Comparison of ENCODE assay signal across 29 cellular contexts in genomic region chr1:166616206-166616605, GRCh38.
"Had no signal": no experiment of that assay in that cellular context is flagged by ENCODE, and none has a peak within 500 bp of the region (broad histone marks: within the 10 kb centered on the region; RNA-seq: fewer than 3 reads in every experiment).

No MANE protein-coding gene starts in this region.

- H3K4me1 ChIP-seq: parathyroid adenoma, psoas muscle, stomach, thyroid gland, tibial nerve, upper lobe of left lung, vagina had no signal

- H3K4me1 Mint-ChIP-seq: naive thymus-derived CD8-positive, alpha-beta T cell; nephron progenitor cell; neural crest cell; stimulated activated effector memory CD8-positive, alpha-beta T cell treated with anti-CD3 and anti-CD28 coated beads, Interleukin-12 subunit alpha, Interleukin-12 subunit beta, amount 100 ng/mL, for 72 hours; stimulated activated naive B cell treated with anti-CD40 and anti-IgM and Interleukin-4, amounts not matched to agents 10 μg/mL and 1 μg/mL and 100 μg/mL, for 72 hours had no signal

- H3K9ac ChIP-seq: parathyroid adenoma had no signal

- H3K27ac ChIP-seq: neutrophil, parathyroid adenoma, psoas muscle, skin epidermis, stomach, thoracic aorta, thyroid gland, tibial nerve, upper lobe of left lung, vagina had no signal

- H3K27ac Mint-ChIP-seq: naive thymus-derived CD8-positive, alpha-beta T cell; natural killer cell treated with Interleukin-12 subunit alpha and Interleukin-12 subunit beta and Interleukin-15 and Interleukin-18, amount 100 ng/mL, for 72 hours; nephron progenitor cell; progenitor cell of endocrine pancreas; stimulated activated effector memory CD8-positive, alpha-beta T cell treated with anti-CD3 and anti-CD28 coated beads, Interleukin-12 subunit alpha, Interleukin-12 subunit beta, amount 100 ng/mL, for 72 hours; stimulated activated naive B cell treated with anti-CD40 and anti-IgM and Interleukin-4, amounts not matched to agents 10 μg/mL and 1 μg/mL and 100 μg/mL, for 72 hours; stimulated activated naive CD8-positive, alpha-beta T cell treated with anti-CD3 and anti-CD28 coated beads, Interleukin-15, Interleukin-2, amounts not matched to agents 100 ng/mL and 50 ng/mL, for 24 hours had no signal

- DNase-seq: naive thymus-derived CD8-positive, alpha-beta T cell; nephron progenitor cell; nucleus accumbens; posterior cingulate gyrus; psoas muscle; right cardiac atrium; stimulated activated CD4-positive, alpha-beta T cell treated with anti-CD3 and anti-CD28 coated beads, Interleukin-15, amount 100 ng/mL, for 24 hours; stimulated activated CD4-positive, alpha-beta T cell treated with anti-CD3 and anti-CD28 coated beads, Interleukin-2, amount 100 ng/mL, for 24 hours; stimulated activated CD4-positive, alpha-beta T cell treated with anti-CD3 and anti-CD28 coated beads, Interleukin-2, amount 100 ng/mL, for 48 hours; stimulated activated CD4-positive, alpha-beta T cell treated with anti-CD3 and anti-CD28 coated beads, Interleukin-4, amount 100 ng/mL, for 24 hours; stimulated activated naive B cell treated with anti-CD40 and anti-IgM and Interleukin-4, amounts not matched to agents 10 μg/mL and 1 μg/mL and 100 μg/mL, for 72 hours; stimulated activated naive CD4-positive, alpha-beta T cell treated with Interleukin-2 at 50 U/mL for 16 hours; stomach; thyroid gland; trophoblast cell; upper lobe of left lung had no signal

- H3K4me3 Mint-ChIP-seq: naive thymus-derived CD8-positive, alpha-beta T cell; natural killer cell treated with Interleukin-12 subunit alpha and Interleukin-12 subunit beta and Interleukin-15 and Interleukin-18, amount 100 ng/mL, for 72 hours; nephron progenitor cell; neural crest cell; stimulated activated effector memory CD8-positive, alpha-beta T cell treated with anti-CD3 and anti-CD28 coated beads, Interleukin-12 subunit alpha, Interleukin-12 subunit beta, amount 100 ng/mL, for 72 hours; stimulated activated naive B cell treated with anti-CD40 and anti-IgM and Interleukin-4, amounts not matched to agents 10 μg/mL and 1 μg/mL and 100 μg/mL, for 72 hours; stimulated activated naive CD8-positive, alpha-beta T cell treated with anti-CD3 and anti-CD28 coated beads, Interleukin-15, Interleukin-2, amounts not matched to agents 100 ng/mL and 50 ng/mL, for 24 hours had no signal

- H3K9me3 Mint-ChIP-seq: naive thymus-derived CD8-positive, alpha-beta T cell; natural killer cell treated with Interleukin-12 subunit alpha and Interleukin-12 subunit beta and Interleukin-15 and Interleukin-18, amount 100 ng/mL, for 72 hours; nephron progenitor cell; neural crest cell; stimulated activated effector memory CD8-positive, alpha-beta T cell treated with anti-CD3 and anti-CD28 coated beads, Interleukin-12 subunit alpha, Interleukin-12 subunit beta, amount 100 ng/mL, for 72 hours; stimulated activated naive B cell treated with anti-CD40 and anti-IgM and Interleukin-4, amounts not matched to agents 10 μg/mL and 1 μg/mL and 100 μg/mL, for 72 hours; stimulated activated naive CD8-positive, alpha-beta T cell treated with anti-CD3 and anti-CD28 coated beads, Interleukin-15, Interleukin-2, amounts not matched to agents 100 ng/mL and 50 ng/mL, for 24 hours had no signal

- H3K36me3 Mint-ChIP-seq: naive thymus-derived CD8-positive, alpha-beta T cell; natural killer cell treated with Interleukin-12 subunit alpha and Interleukin-12 subunit beta and Interleukin-15 and Interleukin-18, amount 100 ng/mL, for 72 hours; stimulated activated effector memory CD8-positive, alpha-beta T cell treated with anti-CD3 and anti-CD28 coated beads, Interleukin-12 subunit alpha, Interleukin-12 subunit beta, amount 100 ng/mL, for 72 hours; stimulated activated naive B cell treated with anti-CD40 and anti-IgM and Interleukin-4, amounts not matched to agents 10 μg/mL and 1 μg/mL and 100 μg/mL, for 72 hours had no signal

- H3K27me3 Mint-ChIP-seq: progenitor cell of endocrine pancreas had no signal

- H3K4me3 ChIP-seq: psoas muscle, skin epidermis, stomach, thoracic aorta, thyroid gland, tibial nerve, upper lobe of left lung, vagina had no signal

- H3K27me3 ChIP-seq: neutrophil, stomach, thyroid gland, tibial nerve, upper lobe of left lung, vagina had no signal

- H3K79me2 ChIP-seq: parathyroid adenoma had no signal

- H3K36me3 ChIP-seq: neutrophil, stomach, thoracic aorta, thyroid gland, tibial nerve, upper lobe of left lung, vagina had no signal

- H3K9me3 ChIP-seq: neutrophil, psoas muscle, stomach, thoracic aorta, thyroid gland, tibial nerve, upper lobe of left lung, vagina had no signal

- H2AFZ ChIP-seq: parathyroid adenoma had no signal

- ATAC-seq: naive thymus-derived CD8-positive, alpha-beta T cell; natural killer cell treated with Interleukin-12 subunit alpha and Interleukin-12 subunit beta and Interleukin-15 and Interleukin-18, amount 100 ng/mL, for 72 hours; psoas muscle; right cardiac atrium; sciatic nerve; stimulated activated effector memory CD8-positive, alpha-beta T cell treated with anti-CD3 and anti-CD28 coated beads, Interleukin-12 subunit alpha, Interleukin-12 subunit beta, amount 100 ng/mL, for 72 hours; stimulated activated naive B cell treated with anti-CD40 and anti-IgM and Interleukin-4, amounts not matched to agents 10 μg/mL and 1 μg/mL and 100 μg/mL, for 72 hours had no signal

- FAIRE-seq: urothelium cell line had no signal
